Comparison of ENCODE assay signal across 17 cellular contexts in the genomic region with DNA sequence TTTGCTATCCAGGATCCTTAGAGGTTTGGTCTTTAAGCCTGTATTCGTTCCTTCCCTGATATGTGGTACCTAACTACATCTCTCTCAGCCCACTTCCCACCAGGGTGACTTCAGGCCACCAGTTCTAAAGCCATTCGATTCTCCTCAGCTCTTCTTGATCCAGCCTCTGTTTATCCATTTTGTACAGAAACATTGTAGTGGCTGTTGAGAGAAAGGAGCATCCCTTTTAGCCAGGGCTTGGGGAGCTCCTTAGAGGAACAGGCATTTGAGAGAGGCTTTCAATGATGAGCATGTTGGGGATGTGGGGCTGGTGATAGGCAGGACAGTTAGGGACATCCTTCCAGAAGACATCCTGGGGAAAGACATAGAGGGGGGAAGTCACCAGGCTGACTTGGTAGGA. TPM values are rescaled to one million over a fixed set of nuclear protein-coding genes. Genes with fewer than 3 reads are reported as not detected.
"Had no signal": no experiment of that assay in that cellular context is flagged by ENCODE, and none has a peak within 500 bp of the region (broad histone marks: within the 10 kb centered on the region; RNA-seq: fewer than 3 reads in every experiment).

No MANE protein-coding gene starts in this region.

- H3K9me3 Mint-ChIP-seq: activated CD4-positive, alpha-beta T cell treated with anti-CD3 and anti-CD28 coated beads, Interleukin-2, amount 10 ng/mL, durations not matched to agents 7 days and 5 days; stimulated activated effector memory CD8-positive, alpha-beta T cell treated with anti-CD3 and anti-CD28 coated beads, Interleukin-12 subunit alpha, Interleukin-12 subunit beta, amount 100 ng/mL, for 72 hours; T-cell had no signal

- ATAC-seq: body of pancreas; gastroesophageal sphincter; left ventricle myocardium superior; stimulated activated effector memory CD8-positive, alpha-beta T cell treated with anti-CD3 and anti-CD28 coated beads, Interleukin-12 subunit alpha, Interleukin-12 subunit beta, amount 100 ng/mL, for 72 hours; T-cell had no signal

- DNase-seq: activated CD4-positive, alpha-beta T cell treated with anti-CD3 and anti-CD28 coated beads, Interleukin-2, amount 10 ng/mL, durations not matched to agents 7 days and 5 days; activated CD4-positive, CD25-positive, alpha-beta regulatory T cell; activated gamma-delta T cell treated with Interleukin-2 at 50 U/mL for 16 hours; activated T-cell treated with anti-CD3 and anti-CD28 coated beads, Interleukin-2, amount 50 U/mL, for 1 hour; adrenal gland; body of pancreas; central memory CD4-positive, alpha-beta T cell; cortex of kidney; effector CD8-positive, alpha-beta T cell; mesendoderm; small intestine; T-cell had no signal

- H3K4me3 Mint-ChIP-seq: activated CD4-positive, alpha-beta T cell treated with anti-CD3 and anti-CD28 coated beads, Interleukin-2, amount 10 ng/mL, durations not matched to agents 7 days and 5 days; stimulated activated effector memory CD8-positive, alpha-beta T cell treated with anti-CD3 and anti-CD28 coated beads, Interleukin-12 subunit alpha, Interleukin-12 subunit beta, amount 100 ng/mL, for 72 hours had no signal

- H3K27ac Mint-ChIP-seq: activated CD4-positive, alpha-beta T cell treated with anti-CD3 and anti-CD28 coated beads, Interleukin-2, amount 10 ng/mL, durations not matched to agents 7 days and 5 days; stimulated activated effector memory CD8-positive, alpha-beta T cell treated with anti-CD3 and anti-CD28 coated beads, Interleukin-12 subunit alpha, Interleukin-12 subunit beta, amount 100 ng/mL, for 72 hours had no signal

- H3K27me3 Mint-ChIP-seq: activated CD4-positive, alpha-beta T cell treated with anti-CD3 and anti-CD28 coated beads, Interleukin-2, amount 10 ng/mL, durations not matched to agents 7 days and 5 days; T-cell had no signal

RNA-seq across cellular contexts. Expression of a gene that starts 34.1 kb away (rescaled TPM):
- total RNA-seq: left ventricle myocardium superior, myocyte had no signal

RNA-seq across cellular contexts. Expression of a gene that starts 47.2 kb away (rescaled TPM):
- total RNA-seq: left ventricle myocardium superior, right atrium auricular region had no signal
